In genomic region chr1:172979828-172980227, GRCh38 we compare ENCODE assay signal across 19 cellular contexts.
DNase-seq lines count a peak whose midpoint lies in the region; FAIRE-seq and TF ChIP-seq lines count a peak whose summit lies in the region.
"Had no signal": no experiment of that assay in that cellular context is flagged by ENCODE, and none has a peak within 500 bp of the region (broad histone marks: within the 10 kb centered on the region; RNA-seq: fewer than 3 reads in every experiment).

No MANE protein-coding gene starts in this region.

- no peak overlapping the region for H3K9ac ChIP-seq in GM23248
- H3K9ac ChIP-seq: BLaER1 treated with 17β-estradiol and CSF1 and Interleukin-3, amounts not matched to agents 10 nM and 100 nM had no signal

- peak; percentile 43 for FAIRE-seq in RCC 7860 (lab: Jason Lieb, UNC)
- no peak for FAIRE-seq in GM12891 (lab: Jason Lieb, UNC)
- FAIRE-seq: D721Med, GM12892, GM19239 had no signal

- TF ChIP-seq CTCF in brain microvascular endothelial cell (IDR thresholded peaks at IDR 0.05; ENCODE audit: low read depth, low read length, missing control alignments): no peak

- peak overlapping the region; percentile 43 for H3K27ac ChIP-seq in GM23248
- H3K27ac ChIP-seq in brain microvascular endothelial cell: peak overlapping the region; percentile 28
- H3K27ac ChIP-seq: BLaER1 treated with 17β-estradiol and CSF1 and Interleukin-3, amounts not matched to agents 10 nM and 100 nM had no signal

- 51 to 54% methylated on average over 3 of the region's 3 CpGs for WGBS in GM23248 (ENCODE audit: low coverage in 1 of 2, low lambda C conversion rate in 2 of 2, missing lambda C conversion rate in 2 of 2), 2 experiments

- no peaks in the 10 kb centered on the region for H3K9me2 ChIP-seq in GM23248 (ENCODE audit: insufficient read depth)

- DNase-seq in GM23248 (no peak), RCC 7860 (ENCODE audit: low spot score) (no peak), brain microvascular endothelial cell (no peak), GM12891 (ENCODE audit: insufficient read length, low spot score) (no peak), SIG-M5 (lab: John Stamatoyannopoulos, UW) (no peak), NCI-H446 (lab: John Stamatoyannopoulos, UW) (no peak)
- DNase-seq: ACHN; AML-193; BE2C; CD4-positive, alpha-beta T cell; CD8-positive, alpha-beta memory T cell; DMS79 treated with DMSO at 0.1 percent for 48 hours; GF-D8; H9 had no signal

- H2AFZ ChIP-seq in GM23248: no peak overlapping the region
- H2AFZ ChIP-seq: GM23338 had no signal

- H3K27me3 ChIP-seq in GM23248 (replicated peaks; ENCODE audit: insufficient read depth) (no peaks in the 10 kb centered on the region), brain microvascular endothelial cell (replicated peaks) (no peaks in the 10 kb centered on the region)
- H3K27me3 ChIP-seq: BE2C; BLaER1 treated with 17β-estradiol and CSF1 and Interleukin-3, amounts not matched to agents 10 nM and 100 nM had no signal

- no peaks in the 10 kb centered on the region for H3K79me2 ChIP-seq in GM23248 (ENCODE audit: insufficient read depth)

- peaks cover 36% of the 10 kb centered on the region for H3K4me1 ChIP-seq in GM23248 (ENCODE audit: insufficient read depth)
- H3K4me1 ChIP-seq: BE2C had no signal

- H3K9me3 ChIP-seq in GM23248 (ENCODE audit: low read depth): no peaks in the 10 kb centered on the region
- H3K9me3 ChIP-seq: BE2C; BLaER1 treated with 17β-estradiol and CSF1 and Interleukin-3, amounts not matched to agents 10 nM and 100 nM had no signal

- TF ChIP-seq POLR2A in GM12891 (IDR thresholded peaks at IDR 0.05; ENCODE audit: low read depth, low read length): no peak

- H3K4me3 ChIP-seq in GM23248 (no peak overlapping the region), brain microvascular endothelial cell (ENCODE audit: low read depth, low read length) (no peak overlapping the region)
- H3K4me3 ChIP-seq: BLaER1 treated with 17β-estradiol and CSF1 and Interleukin-3, amounts not matched to agents 10 nM and 100 nM; GM23338 had no signal

- in situ Hi-C loops in GM23248 (cut with MboI) (no loop called here), brain microvascular endothelial cell (cut with HindIII; ENCODE audit: low pct_ligation_motif_present, low sequenced_read_pairs) (no loop called here)

- no peaks in the 10 kb centered on the region for H3K36me3 ChIP-seq in GM23248 (ENCODE audit: low read depth)
- H3K36me3 ChIP-seq in brain microvascular endothelial cell (replicated peaks): no peaks in the 10 kb centered on the region
- H3K36me3 ChIP-seq: BE2C; BLaER1 treated with 17β-estradiol and CSF1 and Interleukin-3, amounts not matched to agents 10 nM and 100 nM had no signal

- H3F3A ChIP-seq in GM23248 (ENCODE audit: insufficient read depth): peaks cover 27% of the 10 kb centered on the region

- no peak overlapping the region for H3K4me2 ChIP-seq in GM23248 (ENCODE audit: unreplicated experiment)
- H3K4me2 ChIP-seq: BLaER1 treated with 17β-estradiol and CSF1 and Interleukin-3, amounts not matched to agents 10 nM and 100 nM; GM23338 had no signal

- no peaks in the 10 kb centered on the region for H4K20me1 ChIP-seq in GM23248 (ENCODE audit: insufficient read depth)
- H4K20me1 ChIP-seq: BLaER1 treated with 17β-estradiol and CSF1 and Interleukin-3, amounts not matched to agents 10 nM and 100 nM had no signal

TF ChIP-seq in GM12891, 5 proteins besides CTCF, POLR2A, EP300 and RAD21:
- TF ChIP-seq POU2F2 (IDR thresholded peaks at IDR 0.05; ENCODE audit: low read depth, low read length): no peak
- no peak for TF ChIP-seq TAF1 (IDR thresholded peaks at IDR 0.05; ENCODE audit: low read depth, low read length)
- TF ChIP-seq SPI1 (IDR thresholded peaks at IDR 0.05; ENCODE audit: low read depth, low read length): no peak
- no peak for TF ChIP-seq POLR2AphosphoS5 (IDR thresholded peaks at IDR 0.05; ENCODE audit: low read depth, low read length)
- TF ChIP-seq PAX5 (IDR thresholded peaks at IDR 0.05; ENCODE audit: insufficient read depth, low read length, severe bottlenecking): no peak
